ENCODE assay signal across 17 cellular contexts in the genomic region with DNA sequence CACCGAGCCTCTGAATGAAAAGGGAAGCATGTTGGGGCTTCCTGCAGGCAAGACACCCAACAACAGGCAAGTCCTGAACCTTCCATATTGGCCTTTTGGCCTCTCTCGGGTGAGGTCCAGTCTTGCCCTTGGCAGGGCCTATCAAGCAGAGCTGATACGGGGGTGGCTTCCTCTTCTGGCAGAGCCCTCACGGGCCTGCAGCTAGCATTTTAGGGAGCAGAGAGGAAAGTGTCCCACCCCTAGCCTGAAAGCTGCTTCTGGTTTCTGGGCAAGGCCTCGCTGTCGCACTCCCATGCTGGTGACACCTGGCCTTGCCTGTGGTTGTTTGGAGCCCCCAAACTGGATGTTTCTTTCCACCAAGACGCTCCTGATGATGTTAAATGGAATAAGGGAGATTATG. TPM values are rescaled to one million over a fixed set of nuclear protein-coding genes. Genes with fewer than 3 reads are reported as not detected.
DNase-seq lines count a peak whose midpoint lies in the region; ATAC-seq, FAIRE-seq and TF ChIP-seq lines count a peak whose summit lies in the region.
"Had no signal": no experiment of that assay in that cellular context is flagged by ENCODE, and none has a peak within 500 bp of the region (broad histone marks: within the 10 kb centered on the region; RNA-seq: fewer than 3 reads in every experiment).

No MANE protein-coding gene starts in this region.

- no peak overlapping the region for H3K27ac Mint-ChIP-seq in endodermal cell
- H3K27ac Mint-ChIP-seq: mesothelial cell of epicardium had no signal

- ATAC-seq in GM21423 (IDR thresholded peaks at IDR 0.05; ENCODE audit: unreplicated experiment), result peak; percentile 4
- peak; percentile 9 for ATAC-seq in HG03432 (IDR thresholded peaks at IDR 0.05; ENCODE audit: unreplicated experiment)

- no peaks in the 10 kb centered on the region for H3K36me3 Mint-ChIP-seq in endodermal cell (ENCODE audit: low read depth)
- H3K36me3 Mint-ChIP-seq: mesothelial cell of epicardium had no signal

- no peak overlapping the region for H3K4me3 ChIP-seq in endodermal cell (ENCODE audit: low read length)
- H3K4me3 ChIP-seq: hepatocyte had no signal

- no peak for TF ChIP-seq CTCF in endodermal cell (conservative IDR thresholded peaks at IDR 0.05)

- no peak for TF ChIP-seq POLR2A in GM12892 (IDR thresholded peaks at IDR 0.05; ENCODE audit: low read depth, low read length)

- peaks cover 3% of the 10 kb centered on the region for H3K4me1 Mint-ChIP-seq in endodermal cell

- H3K27me3 Mint-ChIP-seq in endodermal cell (ENCODE audit: insufficient read depth), result peaks cover 9% of the 10 kb centered on the region

- no peaks in the 10 kb centered on the region for H3K9me3 Mint-ChIP-seq in endodermal cell
- H3K9me3 Mint-ChIP-seq: mesothelial cell of epicardium had no signal

- H3K9me3 ChIP-seq in endodermal cell (ENCODE audit: control insufficient read depth, low read length), result no peaks in the 10 kb centered on the region

- H3K4me1 ChIP-seq in endodermal cell (ENCODE audit: control insufficient read depth, insufficient read depth, low read length), result no peaks in the 10 kb centered on the region

- WGBS in endodermal cell (ENCODE audit: insufficient coverage in 1 of 2, insufficient read length in 1 of 2), 2 experiments, result 90 to 100% methylated on average over 3 to 7 of the region's 7 CpGs

- peak; percentile 36 for DNase-seq in GM12892 (ENCODE audit: insufficient read length)
- no peak for DNase-seq in NCI-H748 treated with DMSO at 0.1 percent for 48 hours (lab: John Stamatoyannopoulos, UW)
- DNase-seq in endodermal cell, result no peak
- no peak for DNase-seq in NCI-H128 (lab: John Stamatoyannopoulos, UW; ENCODE audit: unreplicated experiment)
- no peak for DNase-seq in NCI-H510A treated with DMSO at 0.1 percent for 48 hours (lab: John Stamatoyannopoulos, UW)
- DNase-seq: activated T-cell treated with anti-CD3 and anti-CD28 coated beads for 4 hours, anterior cingulate cortex, C1 segment of cervical spinal cord, GOT3, NCI-H2171 had no signal

- FAIRE-seq in GM12892 (lab: Jason Lieb, UNC), result no peak

- no peaks in the 10 kb centered on the region for H3K27me3 ChIP-seq in layer of hippocampus (ENCODE audit: control insufficient read depth, insufficient read depth, low read length)
- no peaks in the 10 kb centered on the region for H3K27me3 ChIP-seq in endodermal cell (ENCODE audit: control insufficient read depth, insufficient read depth, low read length, poor library complexity, severe bottlenecking)
- H3K27me3 ChIP-seq: hepatocyte had no signal

- no peaks in the 10 kb centered on the region for H3K36me3 ChIP-seq in endodermal cell (ENCODE audit: control insufficient read depth, insufficient read depth, low read length)

- H3K27ac ChIP-seq in layer of hippocampus (ENCODE audit: low read depth, low read length) (peak overlapping the region; percentile 21), endodermal cell (ENCODE audit: low read depth, low read length) (no peak overlapping the region)
- H3K27ac ChIP-seq: hepatocyte, RWPE1, VCaP had no signal

- H3K9ac ChIP-seq in endodermal cell (ENCODE audit: extremely low read depth, low read length, poor library complexity, severe bottlenecking), result no peak overlapping the region

- H3K4me3 Mint-ChIP-seq in endodermal cell, result no peak overlapping the region
- H3K4me3 Mint-ChIP-seq: mesothelial cell of epicardium had no signal

RNA-seq across cellular contexts. Expression of gene CTSH, which starts 31.8 kb away (rescaled TPM):
- polyA plus RNA-seq in GM12892 (2012; ENCODE audit: missing spikeins), result 424 TPM
- total RNA-seq in endodermal cell, result 100 to 1,000 TPM in 1 of 2 donors, 10 to 100 TPM in 1; 61.9 to 101 TPM
- 24.6 TPM for polyA plus RNA-seq in endodermal cell (2013, experiment 1 of 2)
- polyA plus RNA-seq in endodermal cell (2013, experiment 2 of 2), result 21.8 TPM
